Comparison of ENCODE assay signal across 8 cellular contexts in genomic region chr18:57581301-57581934, GRCh38. TPM values are rescaled to one million over a fixed set of nuclear protein-coding genes. Genes with fewer than 3 reads are reported as not detected.
DNase-seq lines count a peak whose midpoint lies in the region; ATAC-seq and TF ChIP-seq lines count a peak whose summit lies in the region.

No MANE protein-coding gene starts in this region.

- CTCF ChIA-PET in RWPE1 (lab: Yijun Ruan, JAX), result no interaction called here

- H3K4me3 ChIP-seq in upper lobe of left lung, result no peak overlapping the region

- no peak overlapping the region for H3K27ac Mint-ChIP-seq in osteocyte (ENCODE audit: unreplicated experiment)

- peaks cover 0 to 48% (median 10%) of the 10 kb centered on the region in 4 donors for H3K36me3 ChIP-seq in upper lobe of left lung

- H3K9me3 ChIP-seq in upper lobe of left lung, result no peaks in the 10 kb centered on the region

- POLR2A ChIA-PET in RWPE1 (lab: Yijun Ruan, JAX; ENCODE audit: low non-redundant PET), result no interaction called here

- H3K27me3 Mint-ChIP-seq in osteocyte (ENCODE audit: unreplicated experiment), result no peaks in the 10 kb centered on the region

- H3K4me1 ChIP-seq in upper lobe of left lung, result peaks cover 11 to 16% (median 13%) of the 10 kb centered on the region in 4 donors

- peaks cover 17% of the 10 kb centered on the region for H3K4me1 Mint-ChIP-seq in osteocyte (ENCODE audit: unreplicated experiment)

- peak; percentile 85 to 91 for DNase-seq in AML-193 (lab: John Stamatoyannopoulos, UW)
- peak; percentile 44 for DNase-seq in GM19238 (ENCODE audit: insufficient read length, low spot score)
- peak; percentile 83 for DNase-seq in SKM-1 treated with dmso at 0.1 percent for 144 hours (lab: John Stamatoyannopoulos, UW; ENCODE audit: unreplicated experiment)
- DNase-seq in upper lobe of left lung, result peak in 1 of 2 donors; percentile 45
- no peak for DNase-seq in RWPE1 (ENCODE audit: low spot score)
- no peak for DNase-seq in NCI-H1694 treated with DMSO at 0.1 percent for 48 hours (lab: John Stamatoyannopoulos, UW)
- DNase-seq in osteocyte (ENCODE audit: extremely low spot score, unreplicated experiment), result no peak

- WGBS in upper lobe of left lung, 2 donors, result 63 to 75% methylated on average over 5 of the region's 5 CpGs

- no peak overlapping the region for H3K4me3 Mint-ChIP-seq in osteocyte (ENCODE audit: unreplicated experiment)

- ATAC-seq in HG03097 (IDR thresholded peaks at IDR 0.05; ENCODE audit: low FRiP score, unreplicated experiment) (peak; percentile 91), upper lobe of left lung (ENCODE audit: low FRiP score in 2 of 2) (peak; percentile 61 to 72)

- H3K36me3 Mint-ChIP-seq in osteocyte (ENCODE audit: unreplicated experiment), result peaks cover 18% of the 10 kb centered on the region

- TF ChIP-seq CTCF in upper lobe of left lung (IDR thresholded peaks at IDR 0.05) (no peak), RWPE1 (conservative IDR thresholded peaks at IDR 0.05; ENCODE audit: low read depth) (no peak), osteocyte (IDR thresholded peaks at IDR 0.05) (no peak)

- TF ChIP-seq EP300 in upper lobe of left lung (IDR thresholded peaks at IDR 0.05), result no peak

- TF ChIP-seq POLR2A in upper lobe of left lung (IDR thresholded peaks at IDR 0.05), result no peak

- no peaks in the 10 kb centered on the region for H3K9me3 Mint-ChIP-seq in osteocyte (ENCODE audit: unreplicated experiment)

- H3K27ac ChIP-seq in upper lobe of left lung, result peak overlapping the region in 2 of 4 donors; percentile 24 to 49
- H3K27ac ChIP-seq in RWPE1, result no peak overlapping the region

- H3K27me3 ChIP-seq in upper lobe of left lung, result no peaks in the 10 kb centered on the region

RNA-seq across cellular contexts. Expression of gene FECH, which starts 5.1 kb away (rescaled TPM):
- total RNA-seq in upper lobe of left lung, result 10 to 100 TPM; 11.4 to 27.2 (median 22.1) TPM
- 28.0 and 31.8 TPM in 2 replicates for total RNA-seq in osteocyte

RNA-seq across cellular contexts. Expression of gene NARS1, which starts 40.2 kb away (rescaled TPM):
- total RNA-seq in upper lobe of left lung (100 to 1,000 TPM in 3 of 6 donors, 10 to 100 TPM in 3; 55.8 to 112 (median 99.0) TPM), osteocyte (130 and 143 TPM in 2 replicates)

Comparison
In these comparisons a context has a peak if more than half of its experiments do, and no peak if none do; other contexts are left out.
1. DNase-seq: peak in AML-193 (2 of 2), GM19238 (single experiment) and SKM-1 treated with dmso at 0.1 percent for 144 hours (single experiment); none in RWPE1 (single experiment), NCI-H1694 treated with DMSO at 0.1 percent for 48 hours (single experiment) and osteocyte (single experiment).